In genomic region chr15:101176625-101177024, GRCh38 we compare ENCODE assay signal across 10 cellular contexts.
DNase-seq lines count a peak whose midpoint lies in the region; ATAC-seq and TF ChIP-seq lines count a peak whose summit lies in the region.
"Had no signal": no experiment of that assay in that cellular context is flagged by ENCODE, and none has a peak within 500 bp of the region (broad histone marks: within the 10 kb centered on the region; RNA-seq: fewer than 3 reads in every experiment).

No MANE protein-coding gene starts in this region.

- no peaks in the 10 kb centered on the region for H3K27me3 ChIP-seq in Panc1 (ENCODE audit: control insufficient read depth, insufficient read depth, low read length)
- no peaks in the 10 kb centered on the region for H3K27me3 ChIP-seq in CD4-positive, alpha-beta T cell (ENCODE audit: control insufficient read depth, insufficient read depth, low read length)
- no peaks in the 10 kb centered on the region for H3K27me3 ChIP-seq in naive thymus-derived CD4-positive, alpha-beta T cell (ENCODE audit: control insufficient read depth in 2 of 2, insufficient read depth in 2 of 2, low read length in 2 of 2)

- H3K27me3 Mint-ChIP-seq in Calu3 (ENCODE audit: unreplicated experiment) (no peaks in the 10 kb centered on the region), osteocyte (ENCODE audit: unreplicated experiment) (no peaks in the 10 kb centered on the region)
- H3K27me3 Mint-ChIP-seq in CD4-positive, alpha-beta T cell = no peaks in the 10 kb centered on the region
- no peaks in the 10 kb centered on the region for H3K27me3 Mint-ChIP-seq in naive thymus-derived CD4-positive, alpha-beta T cell

- H3K4me1 Mint-ChIP-seq in Calu3 (ENCODE audit: low read depth, unreplicated experiment) = no peaks in the 10 kb centered on the region
- H3K4me1 Mint-ChIP-seq in osteocyte (ENCODE audit: unreplicated experiment) = peaks cover 36% of the 10 kb centered on the region
- H3K4me1 Mint-ChIP-seq in CD4-positive, alpha-beta T cell (ENCODE audit: low read depth) = peaks cover 22% of the 10 kb centered on the region
- peaks cover 20 to 57% (median 26%) of the 10 kb centered on the region in 7 donors for H3K4me1 Mint-ChIP-seq in naive thymus-derived CD4-positive, alpha-beta T cell

- POLR2A ChIA-PET in Panc1 (lab: Charles Lee) = interaction anchor here (0.6 kb wide), 1 partner anchor 15 kb away, joined by 5 read pairs; no protein-coding TSS in a partner anchor
- POLR2A ChIA-PET in CD4-positive, alpha-beta T cell (lab: Charles Lee) = no interaction called here
- POLR2A ChIA-PET in naive thymus-derived CD4-positive, alpha-beta T cell (lab: Charles Lee) = no interaction called here

- H3K4me3 Mint-ChIP-seq in Calu3 (ENCODE audit: low read depth, unreplicated experiment) (no peak overlapping the region), osteocyte (ENCODE audit: unreplicated experiment) (no peak overlapping the region)
- H3K4me3 Mint-ChIP-seq in CD4-positive, alpha-beta T cell = no peak overlapping the region
- no peak overlapping the region for H3K4me3 Mint-ChIP-seq in naive thymus-derived CD4-positive, alpha-beta T cell

- BruUV-seq in Calu3 (replicated peaks; lab: Mats Ljungman, UMichigan) (TSS peak; percentile 22), Panc1 (replicated peaks; lab: Mats Ljungman, UMichigan) (no TSS peak)

- no peaks in the 10 kb centered on the region for H3K9me3 ChIP-seq in Panc1 (ENCODE audit: control insufficient read depth, insufficient read depth, low read depth, low read length)
- no peaks in the 10 kb centered on the region for H3K9me3 ChIP-seq in CD4-positive, alpha-beta T cell (ENCODE audit: control insufficient read depth, low read length)
- no peaks in the 10 kb centered on the region for H3K9me3 ChIP-seq in naive thymus-derived CD4-positive, alpha-beta T cell (ENCODE audit: control insufficient read depth in 2 of 3, low read length in 3 of 3)

- peaks cover 3% of the 10 kb centered on the region; the same call in 1 of the 2 replicates for H3K36me3 ChIP-seq in Panc1 (ENCODE audit: control insufficient read depth, insufficient read depth, low read length)
- H3K36me3 ChIP-seq in naive thymus-derived CD4-positive, alpha-beta T cell (ENCODE audit: control insufficient read depth in 2 of 3, insufficient read depth in 3 of 3, low read length in 3 of 3) = peaks cover 0 to 8% (median 0%) of the 10 kb centered on the region in 3 experiments

- TF ChIP-seq CTCF in Calu3 (IDR thresholded peaks at IDR 0.05; ENCODE audit: unreplicated experiment) = no peak
- TF ChIP-seq CTCF in Panc1 (IDR thresholded peaks at IDR 0.05) = no peak
- TF ChIP-seq CTCF in osteocyte (IDR thresholded peaks at IDR 0.05) = no peak
- TF ChIP-seq CTCF in CD4-positive, alpha-beta T cell (IDR thresholded peaks at IDR 0.05) = no peak

- ATAC-seq in Panc1 = no peak
- no peak for ATAC-seq in CD4-positive, alpha-beta T cell (ENCODE audit: poor library complexity)
- no peak for ATAC-seq in naive thymus-derived CD4-positive, alpha-beta T cell

- no peak overlapping the region for H3K27ac Mint-ChIP-seq in Calu3 (ENCODE audit: unreplicated experiment)
- peak overlapping the region; percentile 52 for H3K27ac Mint-ChIP-seq in osteocyte (ENCODE audit: unreplicated experiment)
- H3K27ac Mint-ChIP-seq in CD4-positive, alpha-beta T cell = no peak overlapping the region
- no peak overlapping the region for H3K27ac Mint-ChIP-seq in naive thymus-derived CD4-positive, alpha-beta T cell

- H3K9me3 Mint-ChIP-seq in Calu3 (ENCODE audit: low read depth, unreplicated experiment) (no peaks in the 10 kb centered on the region), osteocyte (ENCODE audit: unreplicated experiment) (no peaks in the 10 kb centered on the region)
- no peaks in the 10 kb centered on the region for H3K9me3 Mint-ChIP-seq in CD4-positive, alpha-beta T cell
- no peaks in the 10 kb centered on the region for H3K9me3 Mint-ChIP-seq in naive thymus-derived CD4-positive, alpha-beta T cell

- H3K4me1 ChIP-seq in Panc1 (ENCODE audit: control insufficient read depth, insufficient read depth, low read length) = peaks cover 16% of the 10 kb centered on the region
- peaks cover 0 to 9% of the 10 kb centered on the region in 2 donors for H3K4me1 ChIP-seq in naive thymus-derived CD4-positive, alpha-beta T cell (ENCODE audit: control insufficient read depth in 2 of 2, insufficient read depth in 2 of 2, low read length in 2 of 2)

- peak overlapping the region; percentile 55 for H3K27ac ChIP-seq in Panc1 (ENCODE audit: low read length)
- no peak overlapping the region for H3K27ac ChIP-seq in CD4-positive, alpha-beta T cell (ENCODE audit: low read depth, low read length)
- H3K27ac ChIP-seq in naive thymus-derived CD4-positive, alpha-beta T cell (ENCODE audit: low read depth, low read length) = no peak overlapping the region

- CTCF ChIA-PET in Calu3 (lab: Charles Lee) = no interaction called here
- CTCF ChIA-PET in Panc1 (lab: Charles Lee) = no interaction called here
- CTCF ChIA-PET in CD4-positive, alpha-beta T cell (lab: Charles Lee) = no interaction called here
- CTCF ChIA-PET in naive thymus-derived CD4-positive, alpha-beta T cell (lab: Charles Lee) = no interaction called here

- in situ Hi-C loops in Panc1 (cut with HindIII; ENCODE audit: low pct_unique_long_range_greater_than_20kb, low sequenced_read_pairs) = no loop called here

- intact Hi-C loops in Calu3 (cut with micrococcal nuclease; ENCODE audit: unreplicated experiment) (no loop called here), Panc1 (cut with micrococcal nuclease; ENCODE audit: unreplicated experiment) (no loop called here)
- intact Hi-C loops in CD4-positive, alpha-beta T cell (cut with DNase I, micrococcal nuclease) = no loop called here
- intact Hi-C loops in naive thymus-derived CD4-positive, alpha-beta T cell (cut with micrococcal nuclease) = no loop called here

- H3K36me3 Mint-ChIP-seq in Calu3 (ENCODE audit: insufficient read depth, unreplicated experiment) (peaks cover 17% of the 10 kb centered on the region), osteocyte (ENCODE audit: unreplicated experiment) (peaks cover 36% of the 10 kb centered on the region)
- peaks cover 25% of the 10 kb centered on the region for H3K36me3 Mint-ChIP-seq in CD4-positive, alpha-beta T cell (ENCODE audit: low read depth)
- peaks cover 9 to 34% (median 15%) of the 10 kb centered on the region in 5 donors for H3K36me3 Mint-ChIP-seq in naive thymus-derived CD4-positive, alpha-beta T cell

- DNase-seq in Calu3 = no peak
- DNase-seq in Panc1 (ENCODE audit: low read depth, low spot score) = no peak
- DNase-seq in fibroblast of gingiva (ENCODE audit: low read depth) = peak; percentile 64
- no peak for DNase-seq in osteocyte (ENCODE audit: extremely low spot score, unreplicated experiment)
- DNase-seq in CD4-positive, alpha-beta T cell = no peak
- no peak for DNase-seq in naive thymus-derived CD4-positive, alpha-beta T cell
- no peak for DNase-seq in activated CD8-positive, alpha-beta memory T cell treated with anti-CD3 and anti-CD28 coated beads, Interleukin-2, amount 50 U/mL, for 4 hours
- DNase-seq in superior temporal gyrus (ENCODE audit: extremely low spot score) = no peak
- DNase-seq: islet precursor cell, T-helper 9 cell had no signal

- no peak overlapping the region for H3K4me3 ChIP-seq in Panc1 (ENCODE audit: low read depth in 2 of 2, low read length in 2 of 2)
- H3K4me3 ChIP-seq in naive thymus-derived CD4-positive, alpha-beta T cell (ENCODE audit: low read length) = no peak overlapping the region
